20 cellular contexts compared by ENCODE assay signal in genomic region chr6:152136449-152136825, GRCh38.
DNase-seq lines count a peak whose midpoint lies in the region; ATAC-seq, FAIRE-seq and TF ChIP-seq lines count a peak whose summit lies in the region.
"Had no signal": no experiment of that assay in that cellular context is flagged by ENCODE, and none has a peak within 500 bp of the region (broad histone marks: within the 10 kb centered on the region; RNA-seq: fewer than 3 reads in every experiment).

No MANE protein-coding gene starts in this region.

- H3K4me3 ChIP-seq in bronchial epithelial cell (ENCODE audit: low read depth, low read length): no peak overlapping the region
- H3K4me3 ChIP-seq: adrenal gland, BLaER1, coronary artery, hepatocyte, left ventricle myocardium inferior, prostate gland had no signal

- DNase-seq in DMS53 (lab: John Stamatoyannopoulos, UW) (peak; percentile 95), NCI-H345 (lab: John Stamatoyannopoulos, UW) (peak; percentile 70), bronchial epithelial cell (ENCODE audit: low read depth) (peak; percentile 73), AG08396 (ENCODE audit: low spot score) (no peak), NCI-H526 (lab: John Stamatoyannopoulos, UW) (no peak), cardiac septum (ENCODE audit: low spot score) (no peak)
- DNase-seq: activated CD4-positive, alpha-beta T cell treated with anti-CD3 and anti-CD28 coated beads for 1 hour; left ventricle myocardium inferior; MM.1S; naive B cell; NCI-H226; T-helper 2 cell had no signal

- TF ChIP-seq CTCF in 22Rv1 (IDR thresholded peaks at IDR 0.05) (0 out of 2 replicates have a peak, but pooled peaks have one; percentile 6), bronchial epithelial cell (IDR thresholded peaks at IDR 0.05; ENCODE audit: insufficient read depth, low read length, severe bottlenecking) (no peak)

- ATAC-seq in HG02642 (IDR thresholded peaks at IDR 0.05; ENCODE audit: poor library complexity, unreplicated experiment): no peak
- ATAC-seq: esophagus mucosa had no signal

- no peaks in the 10 kb centered on the region for H3K36me3 ChIP-seq in bronchial epithelial cell (ENCODE audit: control insufficient read depth, insufficient read depth, low read length)
- H3K36me3 ChIP-seq: prostate gland had no signal

- H3K27ac ChIP-seq in 22Rv1: peak overlapping the region; percentile 54
- H3K27ac ChIP-seq: adrenal gland, BLaER1, coronary artery, hepatocyte, left ventricle myocardium inferior, prostate gland had no signal

- no peak for FAIRE-seq in bronchial epithelial cell (lab: Jason Lieb, UNC)

- intact Hi-C loops in cardiac septum (cut with DNase I): no loop called here

- no peaks in the 10 kb centered on the region for H3K27me3 ChIP-seq in bronchial epithelial cell (ENCODE audit: control insufficient read depth, insufficient read depth, low read length)
- H3K27me3 ChIP-seq: adrenal gland, BLaER1, hepatocyte had no signal

Comparison
In these comparisons a context has a peak if more than half of its experiments do, and no peak if none do; other contexts are left out.
1. DNase-seq: peak in DMS53 (single experiment), NCI-H345 (single experiment) and bronchial epithelial cell (single experiment); none in AG08396 (single experiment), NCI-H526 (0 of 2) and cardiac septum (single experiment).